In genomic region chr2:43251171-43251731, GRCh38 we compare ENCODE assay signal across 10 cellular contexts. TPM values are rescaled to one million over a fixed set of nuclear protein-coding genes. Genes with fewer than 3 reads are reported as not detected.
DNase-seq lines count a peak whose midpoint lies in the region; ATAC-seq and TF ChIP-seq lines count a peak whose summit lies in the region.
"Had no signal": no experiment of that assay in that cellular context is flagged by ENCODE, and none has a peak within 500 bp of the region (broad histone marks: within the 10 kb centered on the region; RNA-seq: fewer than 3 reads in every experiment).

No MANE protein-coding gene starts in this region.

- H3K27ac ChIP-seq in breast epithelium (peak overlapping the region; percentile 81 to 94), epithelial cell of prostate (peak overlapping the region; percentile 59), muscle layer of colon (ENCODE audit: low read depth, low read length) (peak overlapping the region; percentile 77), aorta (ENCODE audit: low read depth in 1 of 2, low read length in 2 of 2) (peak overlapping the region; percentile 94 to 98)
- no peak overlapping the region for H3K27ac ChIP-seq in effector memory CD4-positive, alpha-beta T cell (ENCODE audit: insufficient read depth, low read length, poor library complexity, severe bottlenecking)

- intact Hi-C loops in breast epithelium (cut with DNase I; ENCODE audit: low total_unique reads) (no loop called here), MCF 10A (cut with micrococcal nuclease) (no loop called here), aorta (cut with DNase I) (no loop called here)

- H3K4me1 ChIP-seq in breast epithelium = peaks cover 0 to 6% of the 10 kb centered on the region in 2 donors
- H3K4me1 ChIP-seq in muscle layer of colon (ENCODE audit: insufficient read depth, low read length) = peaks cover 35% of the 10 kb centered on the region
- H3K4me1 ChIP-seq in aorta (ENCODE audit: control insufficient read depth in 1 of 2, insufficient read depth in 2 of 2, low read length in 2 of 2) = no peaks in the 10 kb centered on the region
- H3K4me1 ChIP-seq in effector memory CD4-positive, alpha-beta T cell (ENCODE audit: control insufficient read depth, insufficient read depth, low read length, poor library complexity, severe bottlenecking) = no peaks in the 10 kb centered on the region

- BruUV-seq in MCF 10A (replicated peaks; lab: Mats Ljungman, UMichigan) = no TSS peak

- H3K36me3 ChIP-seq in breast epithelium (no peaks in the 10 kb centered on the region), muscle layer of colon (ENCODE audit: insufficient read depth, low read length) (no peaks in the 10 kb centered on the region), aorta (ENCODE audit: control insufficient read depth in 1 of 2, insufficient read depth in 2 of 2, low read length in 1 of 2) (no peaks in the 10 kb centered on the region)
- peaks cover 15% of the 10 kb centered on the region for H3K36me3 ChIP-seq in effector memory CD4-positive, alpha-beta T cell (ENCODE audit: control insufficient read depth, insufficient read depth, low read length)

- CTCF ChIA-PET in MCF 10A (lab: Yijun Ruan, JAX) = interaction anchor here (1.0 to 1.1 kb wide), 2 partner anchors 9 to 22 kb away, joined by 3 to 6 read pairs; no protein-coding TSS in a partner anchor

- no peak for TF ChIP-seq POLR2A in breast epithelium (IDR thresholded peaks at IDR 0.05)

- H3K9me3 ChIP-seq in breast epithelium (no peaks in the 10 kb centered on the region), muscle layer of colon (ENCODE audit: low read length) (no peaks in the 10 kb centered on the region), aorta (ENCODE audit: control insufficient read depth, low read length) (no peaks in the 10 kb centered on the region)
- no peaks in the 10 kb centered on the region for H3K9me3 ChIP-seq in effector memory CD4-positive, alpha-beta T cell (ENCODE audit: control insufficient read depth, low read length)

- peak in 1 of 2 donors; percentile 44 for DNase-seq in breast epithelium (ENCODE audit: low spot score in 2 of 2)
- no peak for DNase-seq in MCF 10A (ENCODE audit: unreplicated experiment)
- DNase-seq in epithelial cell of prostate (ENCODE audit: low read depth, low spot score) = no peak
- peak in 1 of 2 donors; percentile 79 for DNase-seq in aorta
- no peak for DNase-seq in kidney glomerular epithelial cell (lab: John Stamatoyannopoulos, UW)
- no peak for DNase-seq in effector memory CD4-positive, alpha-beta T cell
- DNase-seq: stimulated activated CD4-positive, alpha-beta T cell treated with anti-CD3 and anti-CD28 coated beads, Interleukin-15, amount 100 ng/mL, for 24 hours had no signal

- H3K27ac Mint-ChIP-seq in MCF 10A (ENCODE audit: low read depth, unreplicated experiment) = no peak overlapping the region

- H3K4me3 ChIP-seq in breast epithelium = no peak overlapping the region
- H3K4me3 ChIP-seq in muscle layer of colon (ENCODE audit: low read depth in 1 of 2, low read length in 2 of 2) = no peak overlapping the region
- no peak overlapping the region for H3K4me3 ChIP-seq in aorta (ENCODE audit: low read length in 2 of 2)
- H3K4me3 ChIP-seq in effector memory CD4-positive, alpha-beta T cell (ENCODE audit: insufficient read depth, low read depth, low read length, poor library complexity, severe bottlenecking) = no peak overlapping the region

- WGBS in aorta, 2 donors = 6 to 7% methylated on average over 5 of the region's 5 CpGs

- no peaks in the 10 kb centered on the region for H3K27me3 ChIP-seq in breast epithelium
- no peaks in the 10 kb centered on the region for H3K27me3 ChIP-seq in muscle layer of colon (ENCODE audit: control insufficient read depth in 1 of 2, insufficient read depth in 2 of 2, low read length in 2 of 2)
- H3K27me3 ChIP-seq in aorta (ENCODE audit: control insufficient read depth in 1 of 2, insufficient read depth in 2 of 2, low read length in 1 of 2) = no peaks in the 10 kb centered on the region
- H3K27me3 ChIP-seq in effector memory CD4-positive, alpha-beta T cell (replicated peaks; ENCODE audit: control insufficient read depth, insufficient read depth, low read length, poor library complexity, severe bottlenecking) = no peaks in the 10 kb centered on the region

- no peak for TF ChIP-seq CTCF in breast epithelium (IDR thresholded peaks at IDR 0.05)
- TF ChIP-seq CTCF in MCF 10A (IDR thresholded peaks at IDR 0.05; ENCODE audit: unreplicated experiment) = no peak

- no peak overlapping the region for H3K4me3 Mint-ChIP-seq in MCF 10A (ENCODE audit: unreplicated experiment)

- ATAC-seq in aorta (ENCODE audit: low FRiP score) = peak; percentile 90
- ATAC-seq in GM19023 (IDR thresholded peaks at IDR 0.05; ENCODE audit: unreplicated experiment) = no peak
- ATAC-seq: Panc1 had no signal

- H3K27me3 Mint-ChIP-seq in MCF 10A (ENCODE audit: insufficient read depth, unreplicated experiment) = no peaks in the 10 kb centered on the region

- no peaks in the 10 kb centered on the region for H3K4me1 Mint-ChIP-seq in MCF 10A (ENCODE audit: insufficient read depth, unreplicated experiment)

- POLR2A ChIA-PET in MCF 10A (lab: Yijun Ruan, JAX) = interaction anchor here (0.7 to 0.8 kb wide), 2 partner anchors 204 to 355 kb away, joined by 3 read pairs; no protein-coding TSS in a partner anchor

- no peaks in the 10 kb centered on the region for H3K9me3 Mint-ChIP-seq in MCF 10A (ENCODE audit: unreplicated experiment)

- peaks cover 13% of the 10 kb centered on the region for H3K36me3 Mint-ChIP-seq in MCF 10A (ENCODE audit: insufficient read depth, unreplicated experiment)

- H3K9ac ChIP-seq in muscle layer of colon (ENCODE audit: low read length) = peak overlapping the region; percentile 26

RNA-seq across cellular contexts. Expression of gene ZFP36L2, which starts 24.8 kb away (rescaled TPM):
- total RNA-seq in breast epithelium (100 to 1,000 TPM; 111 to 155 (median 124) TPM), MCF 10A (2022) (107 and 162 TPM in 2 replicates), aorta (100 to 1,000 TPM; 180 to 231 TPM)
- 100 to 1,000 TPM in 1 of 2 donors, 10 to 100 TPM in 1; 71.9 to 118 TPM for polyA plus RNA-seq in aorta
